In the genomic region with DNA sequence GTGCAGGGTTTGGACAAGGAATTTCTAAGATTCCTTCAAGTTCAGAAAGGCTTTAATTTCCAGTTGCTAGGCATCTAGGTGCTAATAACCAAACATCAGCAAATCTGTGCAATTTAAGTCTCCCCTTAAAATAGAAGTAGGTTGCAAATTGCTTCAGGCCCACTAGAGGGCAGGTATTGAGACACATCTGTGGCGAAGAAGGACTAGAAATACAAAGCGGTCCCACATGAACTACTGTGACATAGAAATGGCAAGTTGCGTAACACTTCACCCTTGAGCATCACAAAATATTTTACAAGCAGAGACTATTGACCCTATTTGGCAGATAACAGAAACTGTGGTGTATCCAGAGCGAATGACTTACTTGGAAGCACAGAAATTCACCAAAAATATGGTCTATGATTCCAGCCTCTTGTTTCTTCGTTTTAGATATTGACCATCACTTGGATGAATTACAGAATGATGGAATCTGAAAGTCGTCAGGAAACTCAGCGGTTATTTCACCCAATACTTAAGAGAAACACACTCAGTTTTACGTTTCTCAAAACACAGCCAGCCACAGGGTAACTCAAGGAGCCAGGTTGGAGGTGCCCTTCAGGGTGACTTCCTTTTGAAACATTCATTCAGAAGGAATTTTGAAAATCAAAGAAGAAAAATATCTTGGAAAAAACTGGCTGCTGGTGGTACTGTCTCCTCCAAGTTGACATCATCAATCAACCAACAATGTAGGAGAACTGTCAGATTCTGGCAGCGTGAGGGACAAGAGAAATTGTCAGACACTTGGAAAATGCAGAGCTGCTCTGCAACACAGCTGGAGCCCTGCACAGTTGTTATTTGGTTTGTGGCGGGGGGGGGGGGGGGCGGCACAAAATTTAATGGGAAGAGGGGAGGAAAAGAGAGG, we compare ENCODE assay signal across 9 cellular contexts.
DNase-seq lines count a peak whose midpoint lies in the region; ATAC-seq and TF ChIP-seq lines count a peak whose summit lies in the region.
"Had no signal": no experiment of that assay in that cellular context is flagged by ENCODE, and none has a peak within 500 bp of the region (broad histone marks: within the 10 kb centered on the region; RNA-seq: fewer than 3 reads in every experiment).

No MANE protein-coding gene starts in this region.

- H3K27ac ChIP-seq in left ventricle myocardium inferior (replicated peaks), result no peak overlapping the region
- no peak overlapping the region for H3K27ac ChIP-seq in adrenal gland

- peak; percentile 66 for TF ChIP-seq CTCF in left ventricle myocardium inferior (IDR thresholded peaks at IDR 0.05; ENCODE audit: borderline replicate concordance)
- TF ChIP-seq CTCF in adrenal gland (IDR thresholded peaks at IDR 0.05), result peak in 5 of 6 experiments; percentile 7 to 43 (median 37)
- TF ChIP-seq CTCF in mesothelial cell of epicardium (IDR thresholded peaks at IDR 0.05; ENCODE audit: unreplicated experiment), result peak; percentile 45

- no peak overlapping the region for H3K4me3 Mint-ChIP-seq in mesothelial cell of epicardium
- no peak overlapping the region for H3K4me3 Mint-ChIP-seq in stimulated activated memory B cell treated with anti-CD40 and anti-IgM and Interleukin-4, amounts not matched to agents 10 μg/mL and 1 μg/mL and 100 μg/mL, for 72 hours
- H3K4me3 Mint-ChIP-seq: central memory CD8-positive, alpha-beta T cell had no signal

- no peak for TF ChIP-seq POLR2A in adrenal gland (IDR thresholded peaks at IDR 0.05)

- no peak overlapping the region for H3K4me3 ChIP-seq in left ventricle myocardium inferior
- no peak overlapping the region for H3K4me3 ChIP-seq in adrenal gland

- no peaks in the 10 kb centered on the region for H3K36me3 Mint-ChIP-seq in mesothelial cell of epicardium
- H3K36me3 Mint-ChIP-seq in stimulated activated memory B cell treated with anti-CD40 and anti-IgM and Interleukin-4, amounts not matched to agents 10 μg/mL and 1 μg/mL and 100 μg/mL, for 72 hours, result no peaks in the 10 kb centered on the region

- H3K9me3 ChIP-seq in left ventricle myocardium inferior (replicated peaks) (no peaks in the 10 kb centered on the region), adrenal gland (replicated peaks in 1 of 3) (no peaks in the 10 kb centered on the region)

- no peak overlapping the region for H3K27ac Mint-ChIP-seq in mesothelial cell of epicardium
- no peak overlapping the region for H3K27ac Mint-ChIP-seq in stimulated activated memory B cell treated with anti-CD40 and anti-IgM and Interleukin-4, amounts not matched to agents 10 μg/mL and 1 μg/mL and 100 μg/mL, for 72 hours

- H3K36me3 ChIP-seq in left ventricle myocardium inferior (no peaks in the 10 kb centered on the region), adrenal gland (replicated peaks in 1 of 2) (no peaks in the 10 kb centered on the region)

- intact Hi-C loops in left ventricle myocardium inferior (cut with micrococcal nuclease), result no loop called here
- intact Hi-C loops in cardiac septum (cut with DNase I), result no loop called here
- intact Hi-C loops in adrenal gland (cut with DNase I), result loop anchor here in 1 of 2 donors (5.0 kb wide), 1 partner anchor 661 kb away; no protein-coding TSS in a partner anchor

- peaks cover 23% of the 10 kb centered on the region for H3K27me3 Mint-ChIP-seq in mesothelial cell of epicardium (ENCODE audit: low read depth)
- H3K27me3 Mint-ChIP-seq in stimulated activated memory B cell treated with anti-CD40 and anti-IgM and Interleukin-4, amounts not matched to agents 10 μg/mL and 1 μg/mL and 100 μg/mL, for 72 hours, result no peaks in the 10 kb centered on the region
- H3K27me3 Mint-ChIP-seq: central memory CD8-positive, alpha-beta T cell had no signal

- H3K27me3 ChIP-seq in left ventricle myocardium inferior (ENCODE audit: low read depth) (peaks cover under 1% of the 10 kb centered on the region), adrenal gland (no peaks in the 10 kb centered on the region)

- DNase-seq in left ventricle myocardium inferior (no peak), cardiac septum (ENCODE audit: low spot score) (no peak), HuH-7.5 (ENCODE audit: low spot score) (peak; percentile 23), adrenal gland (peak in 3 of 7 donors; percentile 14 to 24 (median 18)), mesothelial cell of epicardium (ENCODE audit: low spot score in 2 of 2, unreplicated experiment in 2 of 2) (no peak), HCEC 1CT (no peak)
- no peak for DNase-seq in stimulated activated CD4-positive, alpha-beta T cell treated with anti-CD3 and anti-CD28 coated beads, Interleukin-1b, Interleukin-23, amount 100 ng/mL, for 48 hours

- WGBS in adrenal gland, 4 donors, result 43 to 53% (median 50%) methylated on average over 10 to 11 of the region's 11 CpGs

- ATAC-seq in stimulated activated memory B cell treated with anti-CD40 and anti-IgM and Interleukin-4, amounts not matched to agents 10 μg/mL and 1 μg/mL and 100 μg/mL, for 72 hours, result no peak

- H3K4me1 Mint-ChIP-seq in mesothelial cell of epicardium, result no peaks in the 10 kb centered on the region
- no peaks in the 10 kb centered on the region for H3K4me1 Mint-ChIP-seq in stimulated activated memory B cell treated with anti-CD40 and anti-IgM and Interleukin-4, amounts not matched to agents 10 μg/mL and 1 μg/mL and 100 μg/mL, for 72 hours
- H3K4me1 Mint-ChIP-seq: central memory CD8-positive, alpha-beta T cell had no signal

- no peaks in the 10 kb centered on the region for H3K9me3 Mint-ChIP-seq in mesothelial cell of epicardium
- H3K9me3 Mint-ChIP-seq in stimulated activated memory B cell treated with anti-CD40 and anti-IgM and Interleukin-4, amounts not matched to agents 10 μg/mL and 1 μg/mL and 100 μg/mL, for 72 hours, result no peaks in the 10 kb centered on the region
- H3K9me3 Mint-ChIP-seq: central memory CD8-positive, alpha-beta T cell had no signal

- H3K4me1 ChIP-seq in left ventricle myocardium inferior (no peaks in the 10 kb centered on the region), adrenal gland (replicated peaks in 1 of 2) (no peaks in the 10 kb centered on the region)
